Comparison of ENCODE assay signal across 15 cellular contexts in the genomic region with DNA sequence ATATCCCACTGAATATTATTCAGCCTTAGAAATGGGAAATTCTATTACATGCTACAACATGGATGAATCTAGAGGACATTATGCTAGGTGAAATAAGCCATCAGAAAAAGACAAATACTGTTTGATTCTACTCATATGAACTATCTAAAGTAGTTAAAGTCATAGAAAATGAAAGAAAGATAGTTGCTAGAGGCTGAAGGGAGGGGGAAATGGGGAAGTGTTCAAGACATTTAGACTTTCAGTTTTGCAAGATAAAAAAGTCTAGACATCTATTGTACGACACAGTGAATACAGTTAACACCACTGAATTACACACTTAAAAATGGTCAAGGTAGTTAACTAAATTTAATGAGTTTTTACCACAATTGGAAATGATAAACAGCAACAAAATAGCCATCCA.
DNase-seq lines count a peak whose midpoint lies in the region; ATAC-seq, FAIRE-seq and TF ChIP-seq lines count a peak whose summit lies in the region.
"Had no signal": no experiment of that assay in that cellular context is flagged by ENCODE, and none has a peak within 500 bp of the region (broad histone marks: within the 10 kb centered on the region; RNA-seq: fewer than 3 reads in every experiment).

No MANE protein-coding gene starts in this region.

- no peak overlapping the region for H3K4me2 ChIP-seq in GM12878 (ENCODE audit: control insufficient read depth, insufficient read depth)

- SMC1A ChIA-PET in GM12878 (lab: Charles Lee; ENCODE audit: uncharacterized antibody, unreplicated experiment), result no interaction called here

- no peaks in the 10 kb centered on the region for H4K20me1 ChIP-seq in GM12878 (ENCODE audit: control insufficient read depth, insufficient read depth)

- TF ChIP-seq EP300 in GM12878 (IDR thresholded peaks at IDR 0.05; ENCODE audit: borderline replicate concordance in 1 of 2, control insufficient read depth in 1 of 2, low read depth in 2 of 2, low read length in 2 of 2), result 0 out of 4 replicates have a peak, but pooled peaks of 1 of the 2 experiments have one; percentile 20
- TF ChIP-seq EP300 in ovary (IDR thresholded peaks at IDR 0.05), result no peak

- H3K9me3 ChIP-seq in GM12878 (replicated peaks; ENCODE audit: control insufficient read depth, insufficient read depth, low read length) (no peaks in the 10 kb centered on the region; the same call in 1 of the 3 replicates), ovary (no peaks in the 10 kb centered on the region), lower lobe of right lung (no peaks in the 10 kb centered on the region)
- H3K9me3 ChIP-seq: BE2C, thyroid gland had no signal

- H3K27ac ChIP-seq in GM12878 (ENCODE audit: control insufficient read depth, insufficient read depth), result no peak overlapping the region
- no peak overlapping the region for H3K27ac ChIP-seq in ovary
- no peak overlapping the region for H3K27ac ChIP-seq in lower lobe of right lung
- H3K27ac ChIP-seq: thyroid gland had no signal

- WGBS in GM12878 (ENCODE audit: insufficient coverage, insufficient replicate concordance, low lambda C conversion rate, missing lambda C conversion rate), result 6% methylated on average over 1 of the region's 1 CpG
- 77 to 84% (median 82%) methylated on average over 1 of the region's 1 CpG for WGBS in ovary, 3 donors

- DNase-seq in GM12878 (ENCODE audit: low read depth, low spot score), result no peak
- DNase-seq in ovary, result no peak
- no peak for DNase-seq in lower lobe of right lung
- DNase-seq: amygdala; BE2C; endodermal cell; left cardiac atrium; NCI-H1048; RPMI8226; stimulated activated CD4-positive, alpha-beta T cell treated with anti-CD3 and anti-CD28 coated beads, Interleukin-4, amount 100 ng/mL, for 4 hours; thyroid gland had no signal

- peak; percentile 56 for ATAC-seq in GM18909 (IDR thresholded peaks at IDR 0.05; ENCODE audit: poor library complexity, unreplicated experiment)
- peak; percentile 46 for ATAC-seq in GM21619 (IDR thresholded peaks at IDR 0.05; ENCODE audit: unreplicated experiment)
- ATAC-seq in HG03097 (IDR thresholded peaks at IDR 0.05; ENCODE audit: low FRiP score, unreplicated experiment), result peak; percentile 60
- peak; percentile 68 for ATAC-seq in GM12878
- ATAC-seq in HG02852 (IDR thresholded peaks at IDR 0.05; ENCODE audit: unreplicated experiment), result no peak
- ATAC-seq in lower lobe of right lung, result no peak
- ATAC-seq: left cardiac atrium had no signal

- H3K36me3 ChIP-seq in GM12878 (ENCODE audit: control insufficient read depth in 2 of 2, insufficient read depth in 2 of 2, low read length in 1 of 2) (no peaks in the 10 kb centered on the region), ovary (no peaks in the 10 kb centered on the region), lower lobe of right lung (no peaks in the 10 kb centered on the region)
- H3K36me3 ChIP-seq: BE2C, thyroid gland had no signal

- H3K27me3 ChIP-seq in GM12878 (replicated peaks in 1 of 2; ENCODE audit: control insufficient read depth in 2 of 2, insufficient read depth in 2 of 2, low read length in 1 of 2) (no peaks in the 10 kb centered on the region), ovary (no peaks in the 10 kb centered on the region), lower lobe of right lung (ENCODE audit: low read depth) (no peaks in the 10 kb centered on the region)
- H3K27me3 ChIP-seq: BE2C, thyroid gland had no signal

- no peak overlapping the region for H3K4me3 ChIP-seq in GM12878
- no peak overlapping the region for H3K4me3 ChIP-seq in ovary
- no peak overlapping the region for H3K4me3 ChIP-seq in lower lobe of right lung
- H3K4me3 ChIP-seq: thyroid gland had no signal

- intact Hi-C loops in GM12878 (cut with micrococcal nuclease; ENCODE audit: unreplicated experiment), result no loop called here
- intact Hi-C loops in ovary (cut with DNase I), result no loop called here
- intact Hi-C loops in lower lobe of right lung (cut with DNase I), result no loop called here

- CTCF ChIA-PET in GM12878 (lab: Yijun Ruan, JAX), result no interaction called here

- peak; percentile 71 for FAIRE-seq in GM12878 (lab: Jason Lieb, UNC)

- H2AFZ ChIP-seq in GM12878 (ENCODE audit: control insufficient read depth, low read depth, low read length), result no peak overlapping the region

- H3K9ac ChIP-seq in GM12878 (ENCODE audit: control insufficient read depth, insufficient read depth, low read length), result no peak overlapping the region

- TF ChIP-seq CTCF in GM12878 (IDR thresholded peaks at IDR 0.05 in 2 of 3, conservative IDR thresholded peaks at IDR 0.05 in 1 of 3; ENCODE audit: control insufficient read depth in 2 of 3, extremely low read depth in 1 of 3, insufficient read depth in 1 of 3, low read depth in 3 of 3, low read length in 3 of 3) (no peak), ovary (IDR thresholded peaks at IDR 0.05) (no peak), lower lobe of right lung (IDR thresholded peaks at IDR 0.05) (no peak)

- H3K4me1 ChIP-seq in GM12878 (ENCODE audit: control insufficient read depth, insufficient read depth, low read length), result peaks cover 4% of the 10 kb centered on the region; the same call in 1 of the 2 replicates
- H3K4me1 ChIP-seq in ovary (ENCODE audit: insufficient read depth), result no peaks in the 10 kb centered on the region
- no peaks in the 10 kb centered on the region for H3K4me1 ChIP-seq in lower lobe of right lung
- H3K4me1 ChIP-seq: BE2C, thyroid gland had no signal

- no TSS peak for BruUV-seq in GM12878 (replicated peaks; lab: Mats Ljungman, UMichigan)

- TF ChIP-seq POLR2A in GM12878 (IDR thresholded peaks at IDR 0.05; ENCODE audit: low read depth, low read length) (no peak), ovary (IDR thresholded peaks at IDR 0.05) (no peak)

- H3K79me2 ChIP-seq in GM12878 (ENCODE audit: control insufficient read depth, insufficient read depth, low read length), result no peaks in the 10 kb centered on the region

- RAD21 ChIA-PET in GM12878 (lab: Charles Lee; ENCODE audit: unreplicated experiment), result no interaction called here

- TF ChIP-seq RAD21 in GM12878 (IDR thresholded peaks at IDR 0.05; ENCODE audit: insufficient read depth, low read depth, low read length), result no peak

- POLR2A ChIA-PET in GM12878 (lab: Charles Lee), result no interaction called here

- in situ Hi-C loops in GM12878 (cut with MboI), result no loop called here

TF ChIP-seq in GM12878, 131 proteins besides CTCF, POLR2A, EP300 and RAD21 (continues in another document):
- TF ChIP-seq SPI1 (IDR thresholded peaks at IDR 0.05; ENCODE audit: borderline replicate concordance, insufficient read depth, low read depth, low read length) (peak; percentile 83; the same call in 1 of the 2 replicates), ATF7 (IDR thresholded peaks at IDR 0.05; ENCODE audit: low read depth) (0 out of 2 replicates have a peak, but pooled peaks have one; percentile 9), NR2C2 (IDR thresholded peaks at IDR 0.05; ENCODE audit: borderline replicate concordance, control insufficient read depth, insufficient read length, low read depth) (no peak), KLF5 (IDR thresholded peaks at IDR 0.05; ENCODE audit: partially characterized antibody) (no peak), ZNF384 (IDR thresholded peaks at IDR 0.05; ENCODE audit: borderline replicate concordance, low read depth, low read length) (no peak)
- TF ChIP-seq, protein P1, sequence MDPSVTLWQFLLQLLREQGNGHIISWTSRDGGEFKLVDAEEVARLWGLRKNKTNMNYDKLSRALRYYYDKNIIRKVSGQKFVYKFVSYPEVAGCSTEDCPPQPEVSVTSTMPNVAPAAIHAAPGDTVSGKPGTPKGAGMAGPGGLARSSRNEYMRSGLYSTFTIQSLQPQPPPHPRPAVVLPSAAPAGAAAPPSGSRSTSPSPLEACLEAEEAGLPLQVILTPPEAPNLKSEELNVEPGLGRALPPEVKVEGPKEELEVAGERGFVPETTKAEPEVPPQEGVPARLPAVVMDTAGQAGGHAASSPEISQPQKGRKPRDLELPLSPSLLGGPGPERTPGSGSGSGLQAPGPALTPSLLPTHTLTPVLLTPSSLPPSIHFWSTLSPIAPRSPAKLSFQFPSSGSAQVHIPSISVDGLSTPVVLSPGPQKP (IDR thresholded peaks at IDR 0.05; ENCODE audit: low read depth, low read length), result no peak
- TF ChIP-seq, protein P2, sequence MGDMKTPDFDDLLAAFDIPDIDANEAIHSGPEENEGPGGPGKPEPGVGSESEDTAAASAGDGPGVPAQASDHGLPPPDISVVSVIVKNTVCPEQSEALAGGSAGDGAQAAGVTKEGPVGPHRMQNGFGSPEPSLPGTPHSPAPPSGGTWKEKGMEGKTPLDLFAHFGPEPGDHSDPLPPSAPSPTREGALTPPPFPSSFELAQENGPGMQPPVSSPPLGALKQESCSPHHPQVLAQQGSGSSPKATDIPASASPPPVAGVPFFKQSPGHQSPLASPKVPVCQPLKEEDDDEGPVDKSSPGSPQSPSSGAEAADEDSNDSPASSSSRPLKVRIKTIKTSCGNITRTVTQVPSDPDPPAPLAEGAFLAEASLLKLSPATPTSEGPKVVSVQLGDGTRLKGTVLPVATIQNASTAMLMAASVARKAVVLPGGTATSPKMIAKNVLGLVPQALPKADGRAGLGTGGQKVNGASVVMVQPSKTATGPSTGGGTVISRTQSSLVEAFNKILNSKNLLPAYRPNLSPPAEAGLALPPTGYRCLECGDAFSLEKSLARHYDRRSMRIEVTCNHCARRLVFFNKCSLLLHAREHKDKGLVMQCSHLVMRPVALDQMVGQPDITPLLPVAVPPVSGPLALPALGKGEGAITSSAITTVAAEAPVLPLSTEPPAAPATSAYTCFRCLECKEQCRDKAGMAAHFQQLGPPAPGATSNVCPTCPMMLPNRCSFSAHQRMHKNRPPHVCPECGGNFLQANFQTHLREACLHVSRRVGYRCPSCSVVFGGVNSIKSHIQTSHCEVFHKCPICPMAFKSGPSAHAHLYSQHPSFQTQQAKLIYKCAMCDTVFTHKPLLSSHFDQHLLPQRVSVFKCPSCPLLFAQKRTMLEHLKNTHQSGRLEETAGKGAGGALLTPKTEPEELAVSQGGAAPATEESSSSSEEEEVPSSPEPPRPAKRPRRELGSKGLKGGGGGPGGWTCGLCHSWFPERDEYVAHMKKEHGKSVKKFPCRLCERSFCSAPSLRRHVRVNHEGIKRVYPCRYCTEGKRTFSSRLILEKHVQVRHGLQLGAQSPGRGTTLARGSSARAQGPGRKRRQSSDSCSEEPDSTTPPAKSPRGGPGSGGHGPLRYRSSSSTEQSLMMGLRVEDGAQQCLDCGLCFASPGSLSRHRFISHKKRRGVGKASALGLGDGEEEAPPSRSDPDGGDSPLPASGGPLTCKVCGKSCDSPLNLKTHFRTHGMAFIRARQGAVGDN (IDR thresholded peaks at IDR 0.05), result no peak

Comparison
In these comparisons a context has a peak if more than half of its experiments do, and no peak if none do; other contexts are left out.
1. ATAC-seq: peak in GM18909 (single experiment), GM21619 (single experiment), HG03097 (single experiment) and GM12878 (single experiment); none in HG02852 (single experiment) and lower lobe of right lung (0 of 2).